Comparison of ENCODE assay signal across 25 cellular contexts in the genomic region with DNA sequence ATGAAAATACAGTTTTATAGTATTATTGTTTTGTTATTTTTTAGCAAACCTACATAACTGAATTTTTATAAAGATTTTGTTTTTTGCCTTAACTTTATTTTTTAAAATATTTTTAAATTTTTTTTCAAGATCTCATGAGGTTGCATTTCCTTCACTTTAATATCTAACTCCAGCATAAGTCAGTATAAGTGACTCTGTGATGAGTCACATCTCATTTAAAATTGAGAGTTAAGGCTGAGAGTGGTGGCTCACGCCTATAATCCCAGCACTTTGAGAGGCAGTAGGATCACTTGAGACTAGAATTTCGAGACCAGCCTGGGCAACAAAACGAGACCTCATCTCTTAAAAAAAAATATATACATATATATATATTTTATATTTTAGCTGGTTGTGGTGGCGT. TPM values are rescaled to one million over a fixed set of nuclear protein-coding genes. Genes with fewer than 3 reads are reported as not detected.
DNase-seq lines count a peak whose midpoint lies in the region; ATAC-seq, FAIRE-seq and TF ChIP-seq lines count a peak whose summit lies in the region.
"Had no signal": no experiment of that assay in that cellular context is flagged by ENCODE, and none has a peak within 500 bp of the region (broad histone marks: within the 10 kb centered on the region; RNA-seq: fewer than 3 reads in every experiment).

No MANE protein-coding gene starts in this region.

- H3K27ac ChIP-seq in GM23248 = no peak overlapping the region
- H3K27ac ChIP-seq: BLaER1, parathyroid adenoma, sigmoid colon, transverse colon had no signal

- H3K36me3 ChIP-seq in GM23248 (ENCODE audit: low read depth) = no peaks in the 10 kb centered on the region
- H3K36me3 ChIP-seq in mucosa of descending colon (ENCODE audit: low read depth) = no peaks in the 10 kb centered on the region
- H3K36me3 ChIP-seq: sigmoid colon, transverse colon had no signal

- H3K4me1 ChIP-seq in GM23248 (ENCODE audit: insufficient read depth) = no peaks in the 10 kb centered on the region
- H3K4me1 ChIP-seq in mucosa of descending colon (ENCODE audit: low read depth) = peaks cover 17% of the 10 kb centered on the region
- H3K4me1 ChIP-seq: BLaER1 had no signal

- peaks cover 14% of the 10 kb centered on the region; the same call in 1 of the 2 replicates for H4K20me1 ChIP-seq in GM23248 (ENCODE audit: insufficient read depth)

- H3K9me3 ChIP-seq in GM23248 (ENCODE audit: low read depth) (no peaks in the 10 kb centered on the region), mucosa of descending colon (no peaks in the 10 kb centered on the region)
- H3K9me3 ChIP-seq: sigmoid colon, transverse colon had no signal

- FAIRE-seq in RCC 7860 (lab: Jason Lieb, UNC) = peak; percentile 91
- FAIRE-seq: G401.6 had no signal

- WGBS in GM23248 (ENCODE audit: low coverage in 1 of 2, low lambda C conversion rate in 2 of 2, missing lambda C conversion rate in 2 of 2), 2 experiments = 73 to 75% methylated on average over 4 of the region's 4 CpGs

- peaks cover 4% of the 10 kb centered on the region; the same call in 1 of the 2 replicates for H3F3A ChIP-seq in GM23248 (ENCODE audit: insufficient read depth)

- H3K79me2 ChIP-seq in GM23248 (ENCODE audit: insufficient read depth) = peaks cover 97% of the 10 kb centered on the region

- in situ Hi-C loops in GM23248 (cut with MboI) = no loop called here

- H2AFZ ChIP-seq in GM23248 = no peak overlapping the region
- H2AFZ ChIP-seq: parathyroid adenoma had no signal

- TF ChIP-seq CTCF in epithelial cell of esophagus (IDR thresholded peaks at IDR 0.05; ENCODE audit: insufficient read depth, low read depth, low read length, missing control alignments) = no peak
- TF ChIP-seq CTCF in mucosa of descending colon (IDR thresholded peaks at IDR 0.05) = no peak

- intact Hi-C loops in mucosa of descending colon (cut with DNase I, micrococcal nuclease) = no loop called here

- H3K4me2 ChIP-seq in GM23248 (ENCODE audit: unreplicated experiment) = no peak overlapping the region
- H3K4me2 ChIP-seq: BLaER1 had no signal

- H3K27me3 ChIP-seq in GM23248 (replicated peaks; ENCODE audit: insufficient read depth) = no peaks in the 10 kb centered on the region
- H3K27me3 ChIP-seq: BLaER1, sigmoid colon, transverse colon had no signal

- ATAC-seq in mucosa of descending colon (peak; percentile 42), HG03439 (IDR thresholded peaks at IDR 0.05; ENCODE audit: unreplicated experiment) (no peak), HG03460 (IDR thresholded peaks at IDR 0.05; ENCODE audit: unreplicated experiment) (no peak)
- ATAC-seq: activated naive CD8-positive, alpha-beta T cell treated with anti-CD3 and anti-CD28 coated beads, Interleukin-2, amount 50 U/mL, for 24 hours; natural killer cell had no signal

- H3K4me3 ChIP-seq in GM23248 = no peak overlapping the region
- H3K4me3 ChIP-seq in epithelial cell of esophagus (ENCODE audit: low read length) = no peak overlapping the region
- no peak overlapping the region for H3K4me3 ChIP-seq in mucosa of descending colon
- H3K4me3 ChIP-seq: BLaER1, sigmoid colon, transverse colon had no signal

- DNase-seq in GM23248 (peak; percentile 57), RCC 7860 (ENCODE audit: low spot score) (peak; percentile 36), epithelial cell of esophagus (ENCODE audit: low read depth) (peak; percentile 62), mucosa of descending colon (no peak), anterior cingulate cortex (lab: John Stamatoyannopoulos, UW) (no peak)
- DNase-seq: activated CD4-positive, alpha-beta T cell treated with anti-CD3 and anti-CD28 coated beads for 4 hours; activated effector memory CD4-positive, alpha-beta T cell treated with Interleukin-2 at 50 U/mL for 16 hours; activated naive CD8-positive, alpha-beta T cell treated with anti-CD3 and anti-CD28 coated beads, Interleukin-2, amount 50 U/mL, for 24 hours; caudate nucleus; effector CD4-positive, alpha-beta T cell; hippocampal formation; kidney glomerular epithelial cell; mesenchymal stem cell; natural killer cell; NCI-H226; NCI-H82; RPMI8226; sigmoid colon; stimulated activated naive CD4-positive, alpha-beta T cell treated with Interleukin-2 at 50 U/mL for 16 hours; transverse colon had no signal

- H3K9ac ChIP-seq in GM23248 = no peak overlapping the region
- H3K9ac ChIP-seq: BLaER1, parathyroid adenoma had no signal

- H3K9me2 ChIP-seq in GM23248 (ENCODE audit: insufficient read depth) = no peaks in the 10 kb centered on the region

RNA-seq across cellular contexts. Expression of a gene that starts 44.0 kb away (rescaled TPM):
- total RNA-seq in GM23248 (2014; rRNA removed; shearing (Covaris generic)) = 11.4 and 17.6 TPM in 2 replicates
- 3.8 and 4.1 TPM in 2 replicates for polyA plus RNA-seq in GM23248 (2016; fragmentation: Nextera tagmentation; extraction: Ambion mirVana)
- 10 to 100 TPM; 20.4 to 24.1 (median 21.0) TPM for total RNA-seq in mucosa of descending colon

Comparison
In these comparisons a context has a peak if more than half of its experiments do, and no peak if none do; other contexts are left out.
1. DNase-seq: peak in GM23248 (single experiment), RCC 7860 (single experiment) and epithelial cell of esophagus (single experiment); none in mucosa of descending colon (0 of 3) and anterior cingulate cortex (0 of 58).